In the genomic region with DNA sequence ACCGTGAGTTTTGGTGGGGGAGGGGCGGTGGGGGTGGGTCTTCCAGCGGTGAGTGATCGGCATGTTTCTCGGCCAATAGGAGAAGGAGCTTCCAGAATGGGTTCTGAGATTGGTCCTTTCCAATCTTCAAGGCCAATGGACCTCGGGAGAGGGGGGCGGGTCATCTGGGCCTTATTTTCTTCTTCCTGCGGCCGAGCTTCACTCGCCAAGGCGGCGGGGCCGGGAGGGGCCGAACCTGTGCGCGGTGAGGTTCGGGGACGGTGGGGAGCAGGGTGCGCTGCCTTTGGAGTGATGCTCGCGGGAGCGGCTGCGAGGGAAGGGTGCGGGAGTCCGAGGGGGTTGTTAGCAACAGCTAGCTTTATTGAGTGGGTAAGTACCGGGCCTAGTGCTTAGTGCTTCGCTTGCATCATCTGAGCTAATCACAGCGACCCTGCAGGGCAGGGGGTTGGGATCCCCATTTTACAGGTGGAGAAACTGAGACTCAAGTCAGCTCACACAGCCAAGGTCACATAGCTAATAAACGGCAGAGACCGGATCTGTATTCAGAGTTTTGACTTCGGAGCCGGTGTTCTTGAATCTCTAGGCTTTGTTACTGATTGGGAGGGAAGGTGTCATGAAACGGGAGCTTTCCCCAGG, we compare ENCODE assay signal across 8 cellular contexts.
DNase-seq lines count a peak whose midpoint lies in the region; ATAC-seq and TF ChIP-seq lines count a peak whose summit lies in the region.

No MANE protein-coding gene starts in this region.

- CTCF ChIA-PET in AG04449 (lab: Yijun Ruan, JAX): interaction anchor here (0.9 to 4.3 kb wide), 11 partner anchors 8 to 423 kb away, joined by 3 to 30 read pairs (median 5); partner anchors contain the start of genes ARTN and PTPRF

- H3K9me3 ChIP-seq in WERI-Rb-1 (ENCODE audit: severe bottlenecking): no peaks in the 10 kb centered on the region

- H3K36me3 ChIP-seq in WERI-Rb-1: peaks cover 18% of the 10 kb centered on the region

- ATAC-seq in GM18873 (IDR thresholded peaks at IDR 0.05; ENCODE audit: low FRiP score, unreplicated experiment) (peak; percentile 56), HG03135 (IDR thresholded peaks at IDR 0.05; ENCODE audit: unreplicated experiment) (peak; percentile 58)

- H3K27me3 ChIP-seq in WERI-Rb-1 (ENCODE audit: insufficient read depth, low read depth, severe bottlenecking): no peaks in the 10 kb centered on the region

- H3K27ac ChIP-seq in WERI-Rb-1 (peak overlapping the region; percentile 94), caudate nucleus (ENCODE audit: low read depth, low read length) (peak overlapping the region; percentile 99)

- H3K4me3 ChIP-seq in AG04449 (ENCODE audit: low read depth, low read length) (peak overlapping the region; percentile 99), WERI-Rb-1 (ENCODE audit: low read depth, low read length) (peak overlapping the region; percentile 72)

- DNase-seq in AG04449 (ENCODE audit: low read depth, low spot score) (peak; percentile 94), NCI-H2196 (lab: John Stamatoyannopoulos, UW; ENCODE audit: unreplicated experiment) (peak; percentile 95), WERI-Rb-1 (peak; percentile 97), caudate nucleus (lab: John Stamatoyannopoulos, UW) (peak; percentile 74 to 99 (median 94)), iris pigment epithelial cell (ENCODE audit: low read depth) (peak; percentile 98)
- peak; percentile 75 to 89 for DNase-seq in stimulated activated CD4-positive, alpha-beta T cell treated with anti-CD3 and anti-CD28 coated beads, Interleukin-12 subunit alpha, Interleukin-12 subunit beta, amount 100 ng/mL, for 24 hours (ENCODE audit: low read depth in 2 of 2)

- no peak for TF ChIP-seq CTCF in AG04449 (IDR thresholded peaks at IDR 0.05; ENCODE audit: insufficient read depth, low read length, missing control alignments)
- TF ChIP-seq CTCF in WERI-Rb-1 (IDR thresholded peaks at IDR 0.05; ENCODE audit: low read depth, low read length): no peak

- POLR2A ChIA-PET in AG04449 (lab: Yijun Ruan, JAX): interaction anchor here (0.6 to 2.3 kb wide), 23 partner anchors 9 to 972 kb away, joined by 3 to 16 read pairs (median 4); partner anchors contain the start of genes PTPRF and ST3GAL3

Comparison
In these comparisons a context has a peak if more than half of its experiments do, and no peak if none do; other contexts are left out.
1. Peak in every context shown above with its lines: DNase-seq, ATAC-seq, H3K4me3 ChIP-seq and H3K27ac ChIP-seq.